Comparison of ENCODE assay signal across 16 cellular contexts in genomic region chr3:77682162-77682561, GRCh38.
DNase-seq lines count a peak whose midpoint lies in the region; ATAC-seq and TF ChIP-seq lines count a peak whose summit lies in the region.
"Had no signal": no experiment of that assay in that cellular context is flagged by ENCODE, and none has a peak within 500 bp of the region (broad histone marks: within the 10 kb centered on the region; RNA-seq: fewer than 3 reads in every experiment).

No MANE protein-coding gene starts in this region.

- no peak for TF ChIP-seq CTCF in HFFc6 (IDR thresholded peaks at IDR 0.05)

- no peak overlapping the region for H3K4me3 Mint-ChIP-seq in effector memory CD8-positive, alpha-beta T cell
- H3K4me3 Mint-ChIP-seq in HFFc6: no peak overlapping the region
- H3K4me3 Mint-ChIP-seq: CD4-positive, CD25-positive, alpha-beta regulatory T cell; GM23338 had no signal

- DNase-seq in DMS53 (lab: John Stamatoyannopoulos, UW) (peak; percentile 7), DMS53 treated with DMSO at 0.1 percent for 48 hours (lab: John Stamatoyannopoulos, UW; ENCODE audit: unreplicated experiment) (no peak), COR-L47 (lab: John Stamatoyannopoulos, UW) (peak; percentile 22), NCI-H2081 (lab: John Stamatoyannopoulos, UW) (peak; percentile 22 to 66), SHP77 (lab: John Stamatoyannopoulos, UW) (peak; percentile 64 to 82), HFFc6 (no peak), NCI-H2029 treated with DMSO at 0.1 percent for 48 hours (lab: John Stamatoyannopoulos, UW) (no peak)
- DNase-seq in effector memory CD8-positive, alpha-beta T cell: no peak
- DNase-seq: ACHN; Calu3; CD4-positive, CD25-positive, alpha-beta regulatory T cell; DMS79; H7 had no signal

- no peak for ATAC-seq in effector memory CD8-positive, alpha-beta T cell (replicated peaks)
- ATAC-seq: GM12878, GM23338, K562 had no signal

- H3K27me3 Mint-ChIP-seq in effector memory CD8-positive, alpha-beta T cell: no peaks in the 10 kb centered on the region
- no peaks in the 10 kb centered on the region; the same call in 1 of the 2 replicates for H3K27me3 Mint-ChIP-seq in HFFc6 (ENCODE audit: insufficient read depth)
- H3K27me3 Mint-ChIP-seq: CD4-positive, CD25-positive, alpha-beta regulatory T cell had no signal

- H3K27ac Mint-ChIP-seq in effector memory CD8-positive, alpha-beta T cell: no peak overlapping the region
- no peak overlapping the region for H3K27ac Mint-ChIP-seq in HFFc6
- H3K27ac Mint-ChIP-seq: GM23338 had no signal

- no peaks in the 10 kb centered on the region for H3K36me3 Mint-ChIP-seq in effector memory CD8-positive, alpha-beta T cell (ENCODE audit: insufficient read depth)
- H3K36me3 Mint-ChIP-seq in HFFc6 (ENCODE audit: low read depth): peaks cover 7% of the 10 kb centered on the region; the same call in 1 of the 2 replicates
- H3K36me3 Mint-ChIP-seq: CD4-positive, CD25-positive, alpha-beta regulatory T cell had no signal

- no peaks in the 10 kb centered on the region for H3K4me1 Mint-ChIP-seq in effector memory CD8-positive, alpha-beta T cell (ENCODE audit: low read depth in 2 of 2)
- no peaks in the 10 kb centered on the region for H3K4me1 Mint-ChIP-seq in HFFc6 (ENCODE audit: low read depth)
- H3K4me1 Mint-ChIP-seq: CD4-positive, CD25-positive, alpha-beta regulatory T cell had no signal

- H3K9me3 Mint-ChIP-seq in effector memory CD8-positive, alpha-beta T cell: peaks cover 13 to 15% of the 10 kb centered on the region in 2 donors
- H3K9me3 Mint-ChIP-seq in HFFc6: peaks cover 30% of the 10 kb centered on the region

Comparison
In these comparisons a context has a peak if more than half of its experiments do, and no peak if none do; other contexts are left out.
1. DNase-seq: peak in DMS53 (single experiment), COR-L47 (single experiment), NCI-H2081 (2 of 2) and SHP77 (2 of 2); none in DMS53 treated with DMSO at 0.1 percent for 48 hours (single experiment), effector memory CD8-positive, alpha-beta T cell (0 of 3), HFFc6 (single experiment) and NCI-H2029 treated with DMSO at 0.1 percent for 48 hours (single experiment).